ENCODE assay signal across 14 cellular contexts in genomic region chr6:142605922-142606321, GRCh38.
DNase-seq lines count a peak whose midpoint lies in the region; ATAC-seq and TF ChIP-seq lines count a peak whose summit lies in the region.
"Had no signal": no experiment of that assay in that cellular context is flagged by ENCODE, and none has a peak within 500 bp of the region (broad histone marks: within the 10 kb centered on the region; RNA-seq: fewer than 3 reads in every experiment).

No MANE protein-coding gene starts in this region.

- ATAC-seq in HG03280 (IDR thresholded peaks at IDR 0.05; ENCODE audit: unreplicated experiment) (no peak), GM18873 (IDR thresholded peaks at IDR 0.05; ENCODE audit: low FRiP score, unreplicated experiment) (no peak)

- H3K36me3 Mint-ChIP-seq in Calu3 (ENCODE audit: insufficient read depth, unreplicated experiment) = no peaks in the 10 kb centered on the region
- H3K36me3 Mint-ChIP-seq: activated naive CD8-positive, alpha-beta T cell treated with anti-CD3 and anti-CD28 coated beads for 36 hours had no signal

- peaks cover 11% of the 10 kb centered on the region; the same call in 1 of the 2 replicates for H3F3A ChIP-seq in GM23248 (ENCODE audit: insufficient read depth)

- H3K79me2 ChIP-seq in GM23248 (ENCODE audit: insufficient read depth) (no peaks in the 10 kb centered on the region), osteoblast (ENCODE audit: insufficient read depth, low read length) (no peaks in the 10 kb centered on the region)

- H3K4me1 Mint-ChIP-seq in Calu3 (ENCODE audit: low read depth, unreplicated experiment) = no peaks in the 10 kb centered on the region

- TF ChIP-seq CTCF in choroid plexus epithelial cell (conservative IDR thresholded peaks at IDR 0.05; ENCODE audit: low read depth, low read length) (no peak), osteoblast (IDR thresholded peaks at IDR 0.05; ENCODE audit: extremely low read depth, low read depth, low read length) (no peak), Calu3 (IDR thresholded peaks at IDR 0.05; ENCODE audit: unreplicated experiment) (no peak)

- peaks cover 14% of the 10 kb centered on the region for H3K4me1 ChIP-seq in GM23248 (ENCODE audit: insufficient read depth)
- H3K4me1 ChIP-seq in osteoblast (ENCODE audit: insufficient read depth, low read length) = peaks cover 11% of the 10 kb centered on the region

- H3K4me3 Mint-ChIP-seq in Calu3 (ENCODE audit: low read depth, unreplicated experiment) = no peak overlapping the region
- H3K4me3 Mint-ChIP-seq: activated naive CD8-positive, alpha-beta T cell treated with anti-CD3 and anti-CD28 coated beads for 36 hours had no signal

- DNase-seq in GM23248 (peak; percentile 78), NOMO-1 (lab: John Stamatoyannopoulos, UW; ENCODE audit: unreplicated experiment in 2 of 2) (peak; percentile 35 to 58), choroid plexus epithelial cell (ENCODE audit: low read depth) (peak; percentile 86), osteoblast (ENCODE audit: insufficient read length, low spot score, missing footprints) (no peak), Calu3 (no peak)
- no peak for DNase-seq in activated CD4-positive, alpha-beta T cell treated with anti-CD3 and anti-CD28 coated beads, Interleukin-2, amount 50 U/mL, for 48 hours
- DNase-seq: activated naive CD8-positive, alpha-beta T cell treated with anti-CD3 and anti-CD28 coated beads for 36 hours; MM.1S; NCI-H524 treated with DMSO at 0.1 percent for 48 hours; stimulated activated CD4-positive, alpha-beta T cell treated with anti-CD3 and anti-CD28 coated beads, Interleukin-4, amount 100 ng/mL, for 4 hours; SW 1271 had no signal

- peak overlapping the region; percentile 57 for H3K9ac ChIP-seq in GM23248

- H3K36me3 ChIP-seq in GM23248 (ENCODE audit: low read depth) (no peaks in the 10 kb centered on the region), osteoblast (ENCODE audit: insufficient read depth, low read length) (no peaks in the 10 kb centered on the region)

- CTCF ChIA-PET in Calu3 (lab: Charles Lee) = no interaction called here

- BruUV-seq in Calu3 (replicated peaks; lab: Mats Ljungman, UMichigan) = no TSS peak

- H3K4me3 ChIP-seq in GM23248 (peak overlapping the region; percentile 46), choroid plexus epithelial cell (ENCODE audit: low read depth, low read length) (no peak overlapping the region), osteoblast (ENCODE audit: insufficient read depth, low read length) (peak overlapping the region; percentile 56)

- H3K4me2 ChIP-seq in GM23248 (ENCODE audit: unreplicated experiment) (peak overlapping the region; percentile 72), osteoblast (ENCODE audit: insufficient read depth, low read length) (peak overlapping the region; percentile 80)

- 22 to 26% methylated on average over 4 of the region's 4 CpGs for WGBS in GM23248 (ENCODE audit: low coverage in 1 of 2, low lambda C conversion rate in 2 of 2, missing lambda C conversion rate in 2 of 2), 2 experiments

- H3K27me3 ChIP-seq in GM23248 (replicated peaks; ENCODE audit: insufficient read depth) (no peaks in the 10 kb centered on the region), osteoblast (ENCODE audit: insufficient read depth, low read length) (no peaks in the 10 kb centered on the region)

- H3K27ac Mint-ChIP-seq in Calu3 (ENCODE audit: unreplicated experiment) = no peak overlapping the region
- H3K27ac Mint-ChIP-seq: activated naive CD8-positive, alpha-beta T cell treated with anti-CD3 and anti-CD28 coated beads for 36 hours; progenitor cell of endocrine pancreas had no signal

- H3K27ac ChIP-seq in GM23248 = peak overlapping the region; percentile 45
- H3K27ac ChIP-seq in osteoblast (ENCODE audit: low read depth, low read length) = peak overlapping the region; percentile 72

- H4K20me1 ChIP-seq in GM23248 (ENCODE audit: insufficient read depth) (no peaks in the 10 kb centered on the region), osteoblast (ENCODE audit: insufficient read depth, low read length) (no peaks in the 10 kb centered on the region)

- in situ Hi-C loops in GM23248 (cut with MboI) = no loop called here

- H3K9me3 ChIP-seq in GM23248 (ENCODE audit: low read depth) (no peaks in the 10 kb centered on the region), osteoblast (ENCODE audit: low read depth, low read length) (no peaks in the 10 kb centered on the region)

- intact Hi-C loops in Calu3 (cut with micrococcal nuclease; ENCODE audit: unreplicated experiment) = no loop called here

- H3K9me3 Mint-ChIP-seq in Calu3 (ENCODE audit: low read depth, unreplicated experiment) = no peaks in the 10 kb centered on the region

- H2AFZ ChIP-seq in GM23248 = peak overlapping the region; percentile 90
- H2AFZ ChIP-seq in osteoblast (ENCODE audit: low read length) = peak overlapping the region; percentile 90

- peaks cover 24% of the 10 kb centered on the region for H3K27me3 Mint-ChIP-seq in Calu3 (ENCODE audit: unreplicated experiment)
- H3K27me3 Mint-ChIP-seq: activated naive CD8-positive, alpha-beta T cell treated with anti-CD3 and anti-CD28 coated beads for 36 hours; progenitor cell of endocrine pancreas had no signal

- no peaks in the 10 kb centered on the region for H3K9me2 ChIP-seq in GM23248 (ENCODE audit: insufficient read depth)

Comparison
In these comparisons a context has a peak if more than half of its experiments do, and no peak if none do; other contexts are left out.
1. DNase-seq: peak in GM23248 (single experiment), NOMO-1 (2 of 2) and choroid plexus epithelial cell (single experiment); none in osteoblast (single experiment), activated CD4-positive, alpha-beta T cell treated with anti-CD3 and anti-CD28 coated beads, Interleukin-2, amount 50 U/mL, for 48 hours (0 of 2) and Calu3 (single experiment).